In the genomic region with DNA sequence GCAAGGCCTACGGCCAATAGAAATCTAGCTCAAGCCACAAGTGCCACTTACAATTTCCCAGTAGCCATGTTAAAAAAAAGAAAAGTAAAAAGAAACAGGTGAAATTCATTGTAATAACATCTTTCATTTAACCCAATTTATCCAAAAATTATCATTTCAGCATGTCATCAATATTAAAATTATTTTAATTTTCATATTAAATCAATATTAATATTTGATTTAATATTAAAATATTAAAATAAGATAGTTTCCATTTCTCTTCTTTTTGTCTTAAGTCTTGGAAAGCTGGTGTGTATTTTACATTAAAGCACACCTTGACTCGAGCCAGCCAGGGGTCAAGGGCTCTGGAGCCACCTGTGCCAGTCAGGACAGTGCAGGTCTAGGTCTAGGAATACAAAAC, we compare ENCODE assay signal across 23 cellular contexts. TPM values are rescaled to one million over a fixed set of nuclear protein-coding genes. Genes with fewer than 3 reads are reported as not detected.
DNase-seq lines count a peak whose midpoint lies in the region; ATAC-seq, FAIRE-seq and TF ChIP-seq lines count a peak whose summit lies in the region.
"Had no signal": no experiment of that assay in that cellular context is flagged by ENCODE, and none has a peak within 500 bp of the region (broad histone marks: within the 10 kb centered on the region; RNA-seq: fewer than 3 reads in every experiment).

No MANE protein-coding gene starts in this region.

- FAIRE-seq in G401.6 (lab: Jason Lieb, UNC) (peak; percentile 72), astrocyte (lab: Jason Lieb, UNC) (no peak), kidney (lab: Jason Lieb, UNC) (peak; percentile 87)
- FAIRE-seq: D721Med, GM12891, GM18507, H54 had no signal

- H3K79me2 ChIP-seq in astrocyte (ENCODE audit: insufficient read depth, low read length): no peaks in the 10 kb centered on the region

- H3K36me3 Mint-ChIP-seq in astrocyte (ENCODE audit: low read depth, unreplicated experiment): peaks cover 3% of the 10 kb centered on the region
- H3K36me3 Mint-ChIP-seq in type B pancreatic cell: no peaks in the 10 kb centered on the region
- H3K36me3 Mint-ChIP-seq: CD14-positive monocyte; CD8-positive, alpha-beta memory T cell had no signal

- no peak for ATAC-seq in HG03432 (IDR thresholded peaks at IDR 0.05; ENCODE audit: unreplicated experiment)

- H3K4me1 Mint-ChIP-seq in astrocyte (ENCODE audit: low read depth, unreplicated experiment): peaks cover 11% of the 10 kb centered on the region
- peaks cover 11% of the 10 kb centered on the region for H3K4me1 Mint-ChIP-seq in type B pancreatic cell (ENCODE audit: unreplicated experiment)

- TF ChIP-seq CTCF in astrocyte (IDR thresholded peaks at IDR 0.05; ENCODE audit: insufficient read depth, low read depth, low read length): no peak
- TF ChIP-seq CTCF in kidney (IDR thresholded peaks at IDR 0.05; ENCODE audit: borderline replicate concordance, extremely low read depth, insufficient read depth): no peak
- no peak for TF ChIP-seq CTCF in type B pancreatic cell (conservative IDR thresholded peaks at IDR 0.05)

- DNase-seq in astrocyte (ENCODE audit: low read depth): no peak
- DNase-seq in kidney: no peak
- no peak for DNase-seq in type B pancreatic cell (ENCODE audit: extremely low spot score, unreplicated experiment)
- DNase-seq in activated CD8-positive, alpha-beta memory T cell treated with anti-CD3 and anti-CD28 coated beads for 24 hours: no peak
- no peak for DNase-seq in NCI-H524 treated with DMSO at 0.1 percent for 48 hours (lab: John Stamatoyannopoulos, UW)
- DNase-seq in amniotic stem cell (lab: John Stamatoyannopoulos, UW): no peak
- DNase-seq: BE2C; CD4-positive, alpha-beta T cell; CD8-positive, alpha-beta memory T cell; DMS 273 treated with DMSO at 0.1 percent for 48 hours; DMS79; EL; GF-D8; GOT3 had no signal

- H3K4me3 Mint-ChIP-seq in astrocyte (ENCODE audit: unreplicated experiment) (peak overlapping the region; percentile 36), type B pancreatic cell (no peak overlapping the region)
- H3K4me3 Mint-ChIP-seq: CD14-positive monocyte; CD4-positive, alpha-beta T cell; CD8-positive, alpha-beta memory T cell had no signal

- H2AFZ ChIP-seq in astrocyte (ENCODE audit: low read depth, low read length): no peak overlapping the region

- no peak overlapping the region for H3K27ac ChIP-seq in astrocyte (ENCODE audit: low read depth, low read length)
- H3K27ac ChIP-seq in kidney (ENCODE audit: low read depth in 2 of 2, low read length in 2 of 2): no peak overlapping the region
- H3K27ac ChIP-seq: BLaER1 treated with 17β-estradiol and CSF1 and Interleukin-3, amounts not matched to agents 10 nM and 100 nM had no signal

- H3K36me3 ChIP-seq in astrocyte (ENCODE audit: insufficient read depth, low read length): no peaks in the 10 kb centered on the region
- no peaks in the 10 kb centered on the region for H3K36me3 ChIP-seq in kidney (ENCODE audit: control insufficient read depth in 1 of 2, insufficient read depth in 2 of 2, low read length in 2 of 2)
- H3K36me3 ChIP-seq: BE2C; BLaER1 treated with 17β-estradiol and CSF1 and Interleukin-3, amounts not matched to agents 10 nM and 100 nM; HAP-1 had no signal

- no peak overlapping the region for H3K4me3 ChIP-seq in astrocyte (ENCODE audit: insufficient read depth, low read depth, low read length)
- H3K4me3 ChIP-seq in kidney (ENCODE audit: low read length in 2 of 2): no peak overlapping the region
- H3K4me3 ChIP-seq: BLaER1 treated with 17β-estradiol and CSF1 and Interleukin-3, amounts not matched to agents 10 nM and 100 nM; HAP-1 had no signal

- H3K9ac ChIP-seq in astrocyte (ENCODE audit: low read length): no peak overlapping the region
- H3K9ac ChIP-seq in kidney (ENCODE audit: low read length in 2 of 2): no peak overlapping the region
- H3K9ac ChIP-seq: BLaER1 treated with 17β-estradiol and CSF1 and Interleukin-3, amounts not matched to agents 10 nM and 100 nM had no signal

- intact Hi-C loops in kidney (cut with DNase I): no loop called here

- H3K27me3 Mint-ChIP-seq in astrocyte (ENCODE audit: low read depth, unreplicated experiment): peaks cover 28% of the 10 kb centered on the region
- peaks cover 37% of the 10 kb centered on the region for H3K27me3 Mint-ChIP-seq in type B pancreatic cell

- no peaks in the 10 kb centered on the region for H3K9me3 Mint-ChIP-seq in astrocyte (ENCODE audit: unreplicated experiment)
- H3K9me3 Mint-ChIP-seq in type B pancreatic cell: no peaks in the 10 kb centered on the region
- H3K9me3 Mint-ChIP-seq: CD4-positive, alpha-beta T cell; CD8-positive, alpha-beta memory T cell had no signal

- H3K27ac Mint-ChIP-seq in astrocyte (ENCODE audit: unreplicated experiment) (no peak overlapping the region), type B pancreatic cell (peak overlapping the region; percentile 22)
- H3K27ac Mint-ChIP-seq: CD14-positive monocyte; CD4-positive, alpha-beta T cell; CD8-positive, alpha-beta memory T cell had no signal

- H3K4me1 ChIP-seq in astrocyte (ENCODE audit: insufficient read depth, low read length): peaks cover 10% of the 10 kb centered on the region
- no peaks in the 10 kb centered on the region for H3K4me1 ChIP-seq in kidney (ENCODE audit: control insufficient read depth in 1 of 2, insufficient read depth in 1 of 2, low read depth in 1 of 2, low read length in 2 of 2)
- H3K4me1 ChIP-seq: BE2C, HAP-1 had no signal

- H3K27me3 ChIP-seq in astrocyte (ENCODE audit: insufficient read depth, low read length): peaks cover 5% of the 10 kb centered on the region

- H3K4me2 ChIP-seq in astrocyte (ENCODE audit: low read length): no peak overlapping the region

- no peaks in the 10 kb centered on the region for H4K20me1 ChIP-seq in astrocyte (ENCODE audit: insufficient read depth, low read length)

- no peaks in the 10 kb centered on the region for H3K9me3 ChIP-seq in astrocyte (ENCODE audit: insufficient read depth, low read depth, low read length)
- no peaks in the 10 kb centered on the region for H3K9me3 ChIP-seq in kidney (ENCODE audit: control insufficient read depth in 1 of 2, low read length in 2 of 2)
- H3K9me3 ChIP-seq: BE2C; BLaER1 treated with 17β-estradiol and CSF1 and Interleukin-3, amounts not matched to agents 10 nM and 100 nM; HAP-1 had no signal

RNA-seq across cellular contexts. Expression of a gene that starts 12.7 kb away (rescaled TPM):
- total RNA-seq in astrocyte (2.6 and 4.7 TPM in 2 replicates), kidney (3.5 TPM), type B pancreatic cell (ENCODE audit: low replicate concordance) (3.1 and 4.9 TPM in 2 replicates)
- polyA plus RNA-seq in kidney (ENCODE audit: insufficient read depth, low read depth, low replicate concordance): 4.6 TPM

RNA-seq across cellular contexts. Expression of a gene that starts 35.7 kb away (rescaled TPM):
- total RNA-seq in astrocyte (41.3 and 42.7 TPM in 2 replicates), kidney (20.9 TPM), type B pancreatic cell (ENCODE audit: low replicate concordance) (34.8 and 41.4 TPM in 2 replicates)
- polyA plus RNA-seq in kidney (ENCODE audit: insufficient read depth, low read depth, low replicate concordance): 24.7 TPM

RNA-seq across cellular contexts. Expression of a gene that starts 35.9 kb away (rescaled TPM):
- total RNA-seq in astrocyte (453 and 459 TPM in 2 replicates), kidney (439 TPM), type B pancreatic cell (ENCODE audit: low replicate concordance) (524 and 674 TPM in 2 replicates)
- polyA plus RNA-seq in kidney (ENCODE audit: insufficient read depth, low read depth, low replicate concordance): 1,996 TPM
